ENCODE assay signal across 15 cellular contexts in genomic region chr3:129600348-129600747, GRCh38. TPM values are rescaled to one million over a fixed set of nuclear protein-coding genes. Genes with fewer than 3 reads are reported as not detected.
DNase-seq lines count a peak whose midpoint lies in the region; ATAC-seq, FAIRE-seq and TF ChIP-seq lines count a peak whose summit lies in the region.
"Had no signal": no experiment of that assay in that cellular context is flagged by ENCODE, and none has a peak within 500 bp of the region (broad histone marks: within the 10 kb centered on the region; RNA-seq: fewer than 3 reads in every experiment).

No MANE protein-coding gene starts in this region.

- no peak overlapping the region for H2BK120ac ChIP-seq in mesendoderm (ENCODE audit: low read depth, low read length)

- ATAC-seq in thoracic aorta (ENCODE audit: insufficient number of reproducible peaks, low FRiP score, low read depth) (no peak), GM21786 (IDR thresholded peaks at IDR 0.05; ENCODE audit: unreplicated experiment) (no peak)
- ATAC-seq: activated CD8-positive, alpha-beta memory T cell treated with anti-CD3 and anti-CD28 coated beads, Interleukin-2, amount 10 ng/mL, durations not matched to agents 7 days and 5 days had no signal

- no peak overlapping the region for H3K4me2 ChIP-seq in mesendoderm (ENCODE audit: low read length)

- H3K4me3 ChIP-seq in HUES48 (ENCODE audit: low read depth, low read length) (no peak overlapping the region), brain microvascular endothelial cell (ENCODE audit: low read depth, low read length) (no peak overlapping the region), mesendoderm (ENCODE audit: low read length) (no peak overlapping the region), thoracic aorta (no peak overlapping the region), foreskin fibroblast (ENCODE audit: low read depth in 1 of 2, low read length in 2 of 2) (no peak overlapping the region)
- H3K4me3 ChIP-seq: ovary, SK-N-MC had no signal

- no CpG with 5 or more reads among the region's 2 CpGs for WGBS in mesendoderm (ENCODE audit: extremely low coverage, insufficient coverage, low lambda C conversion rate)

- no peak overlapping the region for H2BK15ac ChIP-seq in mesendoderm (replicated peaks; ENCODE audit: low read depth)

- no peak overlapping the region for H3K4ac ChIP-seq in mesendoderm (ENCODE audit: low read depth, low read length)

- H3K23ac ChIP-seq in mesendoderm (ENCODE audit: low read length) = no peak overlapping the region

- no peak overlapping the region for H2AK5ac ChIP-seq in mesendoderm (ENCODE audit: low read length)

- no peak overlapping the region for H4K5ac ChIP-seq in mesendoderm (ENCODE audit: low read length)

- H3K27me3 ChIP-seq in HUES48 (ENCODE audit: control insufficient read depth, insufficient read depth, low read length) (peaks cover 15% of the 10 kb centered on the region), brain microvascular endothelial cell (replicated peaks) (no peaks in the 10 kb centered on the region), mesendoderm (ENCODE audit: insufficient read depth, low read length, poor library complexity) (no peaks in the 10 kb centered on the region), thoracic aorta (replicated peaks; ENCODE audit: insufficient read depth) (no peaks in the 10 kb centered on the region)
- H3K27me3 ChIP-seq: ovary had no signal

- no peak overlapping the region for H3K18ac ChIP-seq in mesendoderm (ENCODE audit: low read length)

- no peak for FAIRE-seq in GM12892 (lab: Jason Lieb, UNC)

- H2BK5ac ChIP-seq in mesendoderm (ENCODE audit: low read length) = no peak overlapping the region

- no peak for DNase-seq in brain microvascular endothelial cell
- no peak for DNase-seq in mesendoderm
- DNase-seq in thoracic aorta (ENCODE audit: low spot score) = no peak
- DNase-seq in foreskin fibroblast = no peak
- no peak for DNase-seq in GM12892 (ENCODE audit: insufficient read length)
- DNase-seq: activated CD8-positive, alpha-beta memory T cell treated with anti-CD3 and anti-CD28 coated beads, Interleukin-2, amount 10 ng/mL, durations not matched to agents 7 days and 5 days; activated naive CD4-positive, alpha-beta T cell; CD4-positive, alpha-beta memory T cell; NCI-H1417 treated with DMSO at 0.1 percent for 48 hours; NCI-H446; ovary had no signal

- no peak overlapping the region for H4K8ac ChIP-seq in mesendoderm (ENCODE audit: low read depth, low read length)

- in situ Hi-C loops in brain microvascular endothelial cell (cut with HindIII; ENCODE audit: low pct_ligation_motif_present, low sequenced_read_pairs) = no loop called here

- H3K36me3 ChIP-seq in HUES48 (ENCODE audit: control insufficient read depth, insufficient read depth, low read length) = no peaks in the 10 kb centered on the region
- no peaks in the 10 kb centered on the region for H3K36me3 ChIP-seq in brain microvascular endothelial cell (replicated peaks)
- no peaks in the 10 kb centered on the region for H3K36me3 ChIP-seq in mesendoderm (ENCODE audit: control insufficient read depth, insufficient read depth, low read length)
- H3K36me3 ChIP-seq in thoracic aorta = no peaks in the 10 kb centered on the region
- H3K36me3 ChIP-seq: ovary had no signal

- H3K4me1 ChIP-seq in HUES48 (ENCODE audit: control insufficient read depth, insufficient read depth, low read length) = peaks cover 59% of the 10 kb centered on the region
- H3K4me1 ChIP-seq in mesendoderm (ENCODE audit: control insufficient read depth, low read depth, low read length) = peaks cover 46% of the 10 kb centered on the region
- H3K4me1 ChIP-seq in thoracic aorta (ENCODE audit: control insufficient read depth in 1 of 2, low read depth in 2 of 2) = peaks cover 51 to 95% of the 10 kb centered on the region in 2 donors

- H3K9me3 ChIP-seq in HUES48 (ENCODE audit: control insufficient read depth, insufficient read depth, low read length) (no peaks in the 10 kb centered on the region), thoracic aorta (no peaks in the 10 kb centered on the region)
- H3K9me3 ChIP-seq: ovary had no signal

- no peak for TF ChIP-seq POLR2A in GM12892 (IDR thresholded peaks at IDR 0.05; ENCODE audit: low read depth, low read length)

- peaks cover 29% of the 10 kb centered on the region for H3K79me1 ChIP-seq in mesendoderm (ENCODE audit: low read length)

- H3K56ac ChIP-seq in mesendoderm (ENCODE audit: low read length) = peak overlapping the region; percentile 83

- peaks cover 94% of the 10 kb centered on the region for H3K79me2 ChIP-seq in mesendoderm (ENCODE audit: control insufficient read depth, insufficient read depth, low read length)

- H3K27ac ChIP-seq in HUES48 (ENCODE audit: low read depth, low read length) = peak overlapping the region; percentile 93
- peak overlapping the region; percentile 92 for H3K27ac ChIP-seq in brain microvascular endothelial cell
- H3K27ac ChIP-seq in mesendoderm (ENCODE audit: low read depth, low read length) = no peak overlapping the region
- H3K27ac ChIP-seq in thoracic aorta = peak overlapping the region; percentile 35 to 88
- H3K27ac ChIP-seq: ovary had no signal

- TF ChIP-seq CTCF in brain microvascular endothelial cell (IDR thresholded peaks at IDR 0.05; ENCODE audit: low read depth, low read length, missing control alignments) = no peak
- no peak for TF ChIP-seq CTCF in thoracic aorta (IDR thresholded peaks at IDR 0.05)
- no peak for TF ChIP-seq CTCF in foreskin fibroblast (IDR thresholded peaks at IDR 0.05; ENCODE audit: low read depth, low read length)

- H3K9ac ChIP-seq in HUES48 (ENCODE audit: low read depth, low read length) = no peak overlapping the region
- no peak overlapping the region for H3K9ac ChIP-seq in mesendoderm (ENCODE audit: low read length)

RNA-seq across cellular contexts. Expression of gene PLXND1, which starts 6.1 kb away (rescaled TPM):
- 94.2 TPM for polyA plus RNA-seq in mesendoderm (2013, experiment 1 of 2)
- polyA plus RNA-seq in mesendoderm (2013, experiment 2 of 2) = 90.0 TPM
- 100 to 1,000 TPM; 207 to 246 TPM for total RNA-seq in thoracic aorta
- 0.38 TPM for polyA plus RNA-seq in GM12892 (2012; ENCODE audit: missing spikeins)

RNA-seq across cellular contexts. Expression of gene H1-8, which starts 57.4 kb away (rescaled TPM):
- polyA plus RNA-seq in mesendoderm (2013, experiment 1 of 2) = 0.06 TPM
- polyA plus RNA-seq in mesendoderm (2013, experiment 2 of 2) = 0.15 TPM
- not detected for total RNA-seq in thoracic aorta
- not detected for polyA plus RNA-seq in GM12892 (2012; ENCODE audit: missing spikeins)
- total RNA-seq: activated CD8-positive, alpha-beta memory T cell treated with anti-CD3 and anti-CD28 coated beads, Interleukin-2, amount 10 ng/mL, durations not matched to agents 7 days and 5 days; CD4-positive, alpha-beta memory T cell; lung microvascular endothelial cell; ovary had no signal
- polyA plus RNA-seq: CD4-positive, alpha-beta memory T cell had no signal
